16 cellular contexts compared by ENCODE assay signal in genomic region chr21:31143021-31143420, GRCh38.
DNase-seq lines count a peak whose midpoint lies in the region; ATAC-seq, FAIRE-seq and TF ChIP-seq lines count a peak whose summit lies in the region.
"Had no signal": no experiment of that assay in that cellular context is flagged by ENCODE, and none has a peak within 500 bp of the region (broad histone marks: within the 10 kb centered on the region; RNA-seq: fewer than 3 reads in every experiment).

No MANE protein-coding gene starts in this region.

- no peak overlapping the region for H3K9ac ChIP-seq in mesenchymal stem cell (ENCODE audit: low read length)

- no peaks in the 10 kb centered on the region for H3K9me3 ChIP-seq in mesenchymal stem cell (ENCODE audit: control insufficient read depth, low read length)
- H3K9me3 ChIP-seq in Peyer's patch, result no peaks in the 10 kb centered on the region
- no peaks in the 10 kb centered on the region for H3K9me3 ChIP-seq in body of pancreas
- H3K9me3 ChIP-seq: HAP-1 had no signal

- intact Hi-C loops in MCF 10A (cut with micrococcal nuclease), result no loop called here
- intact Hi-C loops in body of pancreas (cut with DNase I), result no loop called here

- peaks cover 1% of the 10 kb centered on the region for H3K79me1 ChIP-seq in mesenchymal stem cell (replicated peaks; ENCODE audit: low read length, poor library complexity, severe bottlenecking)

- H3K36me3 ChIP-seq in mesenchymal stem cell (ENCODE audit: control insufficient read depth in 1 of 2, insufficient read depth in 2 of 2, low read depth in 1 of 2, low read length in 2 of 2), result peaks cover 0 to 16% of the 10 kb centered on the region in 2 experiments
- H3K36me3 ChIP-seq in Peyer's patch, result no peaks in the 10 kb centered on the region
- no peaks in the 10 kb centered on the region for H3K36me3 ChIP-seq in body of pancreas (replicated peaks in 1 of 2; ENCODE audit: insufficient read depth in 1 of 2, low read depth in 2 of 2)
- H3K36me3 ChIP-seq: HAP-1 had no signal

- no peak overlapping the region for H3K4me3 Mint-ChIP-seq in MCF 10A (ENCODE audit: unreplicated experiment)
- H3K4me3 Mint-ChIP-seq: CD8-positive, alpha-beta T cell had no signal

- POLR2A ChIA-PET in MCF 10A (lab: Yijun Ruan, JAX), result no interaction called here

- no peak overlapping the region for H2BK120ac ChIP-seq in mesenchymal stem cell (ENCODE audit: low read depth, low read length)

- H3K4me1 Mint-ChIP-seq in MCF 10A (ENCODE audit: insufficient read depth, unreplicated experiment), result no peaks in the 10 kb centered on the region

- peak overlapping the region; percentile 73 to 94 for H2BK12ac ChIP-seq in mesenchymal stem cell (ENCODE audit: low read length in 2 of 2)

- peaks cover 13% of the 10 kb centered on the region for H3K4me1 ChIP-seq in mesenchymal stem cell (ENCODE audit: control insufficient read depth, insufficient read depth, low read depth, low read length)
- no peaks in the 10 kb centered on the region for H3K4me1 ChIP-seq in Peyer's patch
- H3K4me1 ChIP-seq in body of pancreas, result no peaks in the 10 kb centered on the region
- H3K4me1 ChIP-seq: HAP-1 had no signal

- H4K91ac ChIP-seq in mesenchymal stem cell (ENCODE audit: low read length), result peak overlapping the region; percentile 91

- no peak for FAIRE-seq in H54 (lab: Jason Lieb, UNC)
- FAIRE-seq: GM12892, GM18507 had no signal

- H2AFZ ChIP-seq in mesenchymal stem cell (ENCODE audit: low read depth, low read length), result no peak overlapping the region

- no peaks in the 10 kb centered on the region for H3K36me3 Mint-ChIP-seq in MCF 10A (ENCODE audit: insufficient read depth, unreplicated experiment)

- peak overlapping the region in 1 of 2 experiments; percentile 5 for H3K14ac ChIP-seq in mesenchymal stem cell (ENCODE audit: low read length in 2 of 2)

- no peak overlapping the region for H2BK5ac ChIP-seq in mesenchymal stem cell (ENCODE audit: low read depth, low read length, poor library complexity, severe bottlenecking)

- no peaks in the 10 kb centered on the region for H3K9me3 Mint-ChIP-seq in MCF 10A (ENCODE audit: unreplicated experiment)
- H3K9me3 Mint-ChIP-seq: CD8-positive, alpha-beta T cell had no signal

- H3K27me3 ChIP-seq in mesenchymal stem cell (ENCODE audit: control insufficient read depth in 1 of 2, insufficient read depth in 1 of 2, low read length in 2 of 2) (no peaks in the 10 kb centered on the region), Peyer's patch (no peaks in the 10 kb centered on the region), body of pancreas (no peaks in the 10 kb centered on the region)

- H3K4me3 ChIP-seq in mesenchymal stem cell (ENCODE audit: insufficient read depth in 1 of 2, low read depth in 1 of 2, low read length in 2 of 2) (no peak overlapping the region), Peyer's patch (no peak overlapping the region), body of pancreas (no peak overlapping the region)
- H3K4me3 ChIP-seq: HAP-1 had no signal

- H3K4ac ChIP-seq in mesenchymal stem cell (ENCODE audit: low read depth in 1 of 2, low read length in 2 of 2), result no peak overlapping the region

- no peaks in the 10 kb centered on the region for H3K27me3 Mint-ChIP-seq in MCF 10A (ENCODE audit: insufficient read depth, unreplicated experiment)

- H3K27ac ChIP-seq in mesenchymal stem cell (ENCODE audit: low read length, poor library complexity, severe bottlenecking) (no peak overlapping the region), Peyer's patch (no peak overlapping the region), body of pancreas (no peak overlapping the region)

- H3K23ac ChIP-seq in mesenchymal stem cell (ENCODE audit: low read length in 2 of 2), result no peak overlapping the region

- WGBS in mesenchymal stem cell, result 90% methylated on average over 6 of the region's 6 CpGs
- WGBS in body of pancreas, 2 donors, result 62 to 64% methylated on average over 6 of the region's 6 CpGs

- no peak for ATAC-seq in body of pancreas
- ATAC-seq: Panc1 had no signal

- H4K8ac ChIP-seq in mesenchymal stem cell (ENCODE audit: low read length), result peak overlapping the region; percentile 69

- DNase-seq in H54 (ENCODE audit: insufficient read length, low spot score) (peak; percentile 12), astrocyte of the hippocampus (ENCODE audit: low read depth, low spot score) (peak; percentile 53), mesenchymal stem cell (no peak), Peyer's patch (no peak), MCF 10A (ENCODE audit: unreplicated experiment) (no peak), body of pancreas (no peak), occipital lobe (lab: John Stamatoyannopoulos, UW) (no peak)
- DNase-seq: C1 segment of cervical spinal cord, NCI-H1694 treated with DMSO at 0.1 percent for 48 hours, NCI-H2081 treated with DMSO at 0.1 percent for 48 hours, NCI-H524 treated with DMSO at 0.1 percent for 48 hours had no signal

- CTCF ChIA-PET in MCF 10A (lab: Yijun Ruan, JAX), result interaction anchor here (0.6 to 0.7 kb wide), 2 partner anchors 26 to 308 kb away, joined by 3 to 5 read pairs; no protein-coding TSS in a partner anchor

- TF ChIP-seq CTCF in Peyer's patch (IDR thresholded peaks at IDR 0.05) (no peak), MCF 10A (IDR thresholded peaks at IDR 0.05; ENCODE audit: unreplicated experiment) (no peak), body of pancreas (IDR thresholded peaks at IDR 0.05) (no peak)

- H3K27ac Mint-ChIP-seq in MCF 10A (ENCODE audit: low read depth, unreplicated experiment), result no peak overlapping the region
- H3K27ac Mint-ChIP-seq: CD8-positive, alpha-beta T cell had no signal

- peak overlapping the region; percentile 44 to 89 for H3K18ac ChIP-seq in mesenchymal stem cell (ENCODE audit: low read depth in 1 of 2, low read length in 2 of 2)

- no peak overlapping the region for H2BK15ac ChIP-seq in mesenchymal stem cell (ENCODE audit: low read depth, poor library complexity, severe bottlenecking)

- no peak for TF ChIP-seq POLR2A in H54 (IDR thresholded peaks at IDR 0.05; ENCODE audit: low read depth, low read length)
- TF ChIP-seq POLR2A in Peyer's patch (IDR thresholded peaks at IDR 0.05), result no peak
- no peak for TF ChIP-seq POLR2A in body of pancreas (IDR thresholded peaks at IDR 0.05)

- no peak overlapping the region for H2AK5ac ChIP-seq in mesenchymal stem cell (ENCODE audit: low read length, severe bottlenecking)

- no TSS peak for BruUV-seq in MCF 10A (replicated peaks; lab: Mats Ljungman, UMichigan)

- no peak overlapping the region for H3K4me2 ChIP-seq in mesenchymal stem cell (ENCODE audit: low read length, poor library complexity, severe bottlenecking)

Comparison
In these comparisons a context has a peak if more than half of its experiments do, and no peak if none do; other contexts are left out.
1. DNase-seq: peak in H54 (single experiment) and astrocyte of the hippocampus (single experiment); none in mesenchymal stem cell (single experiment), Peyer's patch (0 of 3), MCF 10A (single experiment), body of pancreas (0 of 4) and occipital lobe (single experiment).